Comparison of ENCODE assay signal across 7 cellular contexts in the genomic region with DNA sequence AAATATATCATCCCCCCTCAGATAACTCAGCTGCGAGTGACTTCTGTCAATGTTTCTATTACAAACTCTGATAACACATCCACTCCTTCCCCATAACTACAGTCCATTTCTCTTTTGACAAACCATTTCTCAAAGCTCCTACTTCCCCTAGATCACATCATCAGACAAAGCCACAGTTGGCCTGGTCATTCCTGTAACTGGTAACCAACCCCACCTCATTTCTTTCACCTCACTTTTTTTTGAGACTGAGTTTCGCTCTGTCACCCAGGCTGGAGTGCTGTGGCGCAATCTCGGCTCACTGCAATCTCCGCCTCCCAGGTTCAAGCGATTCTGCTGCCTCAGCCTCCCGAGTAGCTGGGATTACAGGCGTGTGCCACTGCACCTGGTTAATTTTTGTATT. TPM values are rescaled to one million over a fixed set of nuclear protein-coding genes. Genes with fewer than 3 reads are reported as not detected.
DNase-seq lines count a peak whose midpoint lies in the region; ATAC-seq and TF ChIP-seq lines count a peak whose summit lies in the region.
"Not testable (repeated sequence)": the region's sequence is repeated elsewhere in the genome, so short reads cannot be mapped to it uniquely, and the experiment has no call there.

No MANE protein-coding gene starts in this region.

- not testable (repeated sequence) for TF ChIP-seq POLR2A in NB4 (IDR thresholded peaks at IDR 0.05; ENCODE audit: extremely low read depth, insufficient read length)

- H3K4me1 Mint-ChIP-seq in WTC11, result peaks cover 15% of the 10 kb centered on the region
- peaks cover 18 to 27% of the 10 kb centered on the region in 2 donors for H3K4me1 Mint-ChIP-seq in natural killer cell treated with Interleukin-12 subunit alpha and Interleukin-12 subunit beta and Interleukin-15 and Interleukin-18, amount 100 ng/mL, for 72 hours (ENCODE audit: low read depth in 2 of 2)

- not testable (repeated sequence) for TF ChIP-seq CTCF in HL-60 (IDR thresholded peaks at IDR 0.05; ENCODE audit: insufficient read depth, low read length); NB4 (IDR thresholded peaks at IDR 0.05; ENCODE audit: low read depth, low read length); RWPE1 (conservative IDR thresholded peaks at IDR 0.05; ENCODE audit: low read depth); WTC11 (IDR thresholded peaks at IDR 0.05); left lung (IDR thresholded peaks at IDR 0.05); upper lobe of right lung (IDR thresholded peaks at IDR 0.05)

- H3K4me1 ChIP-seq in left lung, result peaks cover 3 to 36% of the 10 kb centered on the region in 2 donors
- not testable (repeated sequence) for H3K4me1 ChIP-seq in upper lobe of right lung

- not testable (repeated sequence) for H3K27me3 Mint-ChIP-seq in WTC11 (ENCODE audit: low read depth); natural killer cell treated with Interleukin-12 subunit alpha and Interleukin-12 subunit beta and Interleukin-15 and Interleukin-18, amount 100 ng/mL, for 72 hours

- H3K36me3 ChIP-seq in left lung (peaks cover 0 to 68% of the 10 kb centered on the region in 2 donors), upper lobe of right lung (peaks cover 37% of the 10 kb centered on the region)

- peak overlapping the region; percentile 62 for H3K27ac ChIP-seq in HL-60 (replicated peaks)
- H3K27ac ChIP-seq in RWPE1, result peak overlapping the region; percentile 41
- H3K27ac ChIP-seq in left lung, result peak overlapping the region; percentile 47 to 85
- peak overlapping the region; percentile 76 for H3K27ac ChIP-seq in upper lobe of right lung

- H3K36me3 Mint-ChIP-seq in WTC11, result peaks cover 44% of the 10 kb centered on the region
- peaks cover 13% of the 10 kb centered on the region for H3K36me3 Mint-ChIP-seq in natural killer cell treated with Interleukin-12 subunit alpha and Interleukin-12 subunit beta and Interleukin-15 and Interleukin-18, amount 100 ng/mL, for 72 hours

- POLR2A ChIA-PET in RWPE1 (lab: Yijun Ruan, JAX; ENCODE audit: low non-redundant PET); WTC11 (lab: Charles Lee): not testable (repeated sequence)

- H3K9me3 ChIP-seq in left lung, upper lobe of right lung: not testable (repeated sequence)

- peak overlapping the region; percentile 11; the same call in 1 of the 2 replicates for H3K27ac Mint-ChIP-seq in WTC11
- H3K27ac Mint-ChIP-seq in natural killer cell treated with Interleukin-12 subunit alpha and Interleukin-12 subunit beta and Interleukin-15 and Interleukin-18, amount 100 ng/mL, for 72 hours, result peak overlapping the region; percentile 12 to 63

- not testable (repeated sequence) for H3K4me3 ChIP-seq in HL-60 (replicated peaks; ENCODE audit: insufficient read depth, low read length); NB4 (ENCODE audit: low read depth, low read length); left lung; upper lobe of right lung

- ATAC-seq in WTC11, result not testable (repeated sequence)
- ATAC-seq in left lung (peak; percentile 45), upper lobe of right lung (peak; percentile 63)
- peak in 1 of 2 donors; percentile 54 for ATAC-seq in natural killer cell treated with Interleukin-12 subunit alpha and Interleukin-12 subunit beta and Interleukin-15 and Interleukin-18, amount 100 ng/mL, for 72 hours

- CTCF ChIA-PET in RWPE1 (lab: Yijun Ruan, JAX), result interaction anchor here (0.6 kb wide), 1 partner anchor 44 kb away, joined by 3 read pairs; no protein-coding TSS in a partner anchor
- CTCF ChIA-PET in WTC11 (lab: Charles Lee), result interaction anchor here (1.0 to 1.7 kb wide), 4 partner anchors 11 to 35 kb away, joined by 3 to 6 read pairs (median 3); no protein-coding TSS in a partner anchor

- not testable (repeated sequence) for H3K4me3 Mint-ChIP-seq in WTC11
- peak overlapping the region; percentile 6 for H3K4me3 Mint-ChIP-seq in natural killer cell treated with Interleukin-12 subunit alpha and Interleukin-12 subunit beta and Interleukin-15 and Interleukin-18, amount 100 ng/mL, for 72 hours

- intact Hi-C loops in left lung (cut with DNase I); upper lobe of right lung (cut with DNase I): not testable (repeated sequence)

- DNase-seq in HL-60 (ENCODE audit: low read depth in 1 of 2, low spot score in 1 of 2), result peak; percentile 33 to 87
- DNase-seq in NB4 (ENCODE audit: low read depth), result peak; percentile 46
- DNase-seq in RWPE1 (ENCODE audit: low spot score); WTC11 (ENCODE audit: low spot score); natural killer cell treated with Interleukin-12 subunit alpha and Interleukin-12 subunit beta and Interleukin-15 and Interleukin-18, amount 100 ng/mL, for 72 hours (ENCODE audit: low spot score): not testable (repeated sequence)
- DNase-seq in left lung, result peak; percentile 44 to 87
- DNase-seq in upper lobe of right lung, result peak; percentile 80

- H3K27me3 ChIP-seq in HL-60 (ENCODE audit: insufficient read depth, poor library complexity, severe bottlenecking); left lung; upper lobe of right lung: not testable (repeated sequence)

- H3K9me3 Mint-ChIP-seq in WTC11; natural killer cell treated with Interleukin-12 subunit alpha and Interleukin-12 subunit beta and Interleukin-15 and Interleukin-18, amount 100 ng/mL, for 72 hours: not testable (repeated sequence)

RNA-seq across cellular contexts. Expression of a gene that starts 5.1 kb away (rescaled TPM):
- total RNA-seq in WTC11 (2021), result 52.4 to 57.6 TPM (median 53.5 TPM) in 3 replicates
- 10 to 100 TPM; 47.6 to 51.4 TPM for total RNA-seq in left lung
- total RNA-seq in natural killer cell treated with Interleukin-12 subunit alpha and Interleukin-12 subunit beta and Interleukin-15 and Interleukin-18, amount 100 ng/mL, for 72 hours, result 10 to 100 TPM; 34.4 to 56.8 TPM
- 44.7 TPM for total RNA-seq in upper lobe of right lung

RNA-seq across cellular contexts. Expression of a gene that starts 22.6 kb away (rescaled TPM):
- total RNA-seq in WTC11 (2021), result 119 to 124 TPM (median 123 TPM) in 3 replicates
- 10 to 100 TPM; 48.7 to 73.3 TPM for total RNA-seq in left lung
- total RNA-seq in natural killer cell treated with Interleukin-12 subunit alpha and Interleukin-12 subunit beta and Interleukin-15 and Interleukin-18, amount 100 ng/mL, for 72 hours, result 100 to 1,000 TPM; 108 to 171 TPM
- total RNA-seq in upper lobe of right lung, result 38.9 TPM

RNA-seq across cellular contexts. Expression of a gene that starts 30.6 kb away (rescaled TPM):
- total RNA-seq in WTC11 (2021) (28.8 to 35.8 TPM (median 33.8 TPM) in 3 replicates), left lung (10 to 100 TPM; 37.9 to 39.5 TPM), upper lobe of right lung (37.8 TPM)
- total RNA-seq in natural killer cell treated with Interleukin-12 subunit alpha and Interleukin-12 subunit beta and Interleukin-15 and Interleukin-18, amount 100 ng/mL, for 72 hours, result 1 to 10 TPM in 1 of 2 donors, under 1 TPM in 1; 0.17 to 2.1 TPM

RNA-seq across cellular contexts. Expression of a gene that starts 32.8 kb away (rescaled TPM):
- 42.4 to 49.4 TPM (median 47.4 TPM) in 3 replicates for total RNA-seq in WTC11 (2021)
- 10 to 100 TPM; 64.9 to 81.8 TPM for total RNA-seq in left lung
- total RNA-seq in natural killer cell treated with Interleukin-12 subunit alpha and Interleukin-12 subunit beta and Interleukin-15 and Interleukin-18, amount 100 ng/mL, for 72 hours, result 10 to 100 TPM; 88.2 to 94.1 TPM
- total RNA-seq in upper lobe of right lung, result 83.5 TPM

RNA-seq across cellular contexts. Expression of a gene that starts 58.1 kb away (rescaled TPM):
- 8.1 to 12.8 TPM (median 11.9 TPM) in 3 replicates for total RNA-seq in WTC11 (2021)
- 1 to 10 TPM; 8.3 TPM for total RNA-seq in left lung
- total RNA-seq in natural killer cell treated with Interleukin-12 subunit alpha and Interleukin-12 subunit beta and Interleukin-15 and Interleukin-18, amount 100 ng/mL, for 72 hours, result 10 to 100 TPM in 1 of 2 donors, 1 to 10 TPM in 1; 2.8 to 10.8 TPM
- 8.4 TPM for total RNA-seq in upper lobe of right lung
